ENCODE assay signal across 8 cellular contexts in the genomic region with DNA sequence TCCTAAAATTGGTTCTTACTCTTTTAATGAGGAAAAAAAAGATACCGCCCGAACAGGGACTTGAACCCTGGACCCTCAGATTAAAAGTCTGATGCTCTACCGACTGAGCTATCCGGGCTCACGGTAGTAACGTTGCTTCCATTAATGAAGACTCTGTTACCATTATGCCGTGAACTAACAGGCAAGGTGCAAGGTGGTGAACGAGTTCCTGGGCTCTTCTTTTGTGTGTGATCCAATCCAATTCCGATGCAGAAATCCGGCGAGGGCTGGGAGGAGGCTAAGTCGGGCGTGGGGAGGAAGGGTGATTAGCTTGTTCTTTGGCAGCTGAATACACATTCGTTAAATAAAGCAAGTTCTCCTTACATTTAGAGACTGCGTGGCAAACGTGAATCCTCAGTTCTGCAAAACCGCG. TPM values are rescaled to one million over a fixed set of nuclear protein-coding genes. Genes with fewer than 3 reads are reported as not detected.
DNase-seq lines count a peak whose midpoint lies in the region; ATAC-seq, FAIRE-seq and TF ChIP-seq lines count a peak whose summit lies in the region.

No MANE protein-coding gene starts in this region.

- H3K27ac ChIP-seq in breast epithelium, result peak overlapping the region; percentile 87 to 88

- H3K27me3 ChIP-seq in breast epithelium, result no peaks in the 10 kb centered on the region

- peak overlapping the region; percentile 63 to 91 (median 70) for H3K4me3 ChIP-seq in breast epithelium

- TF ChIP-seq CTCF in breast epithelium (IDR thresholded peaks at IDR 0.05) (no peak), D721Med (IDR thresholded peaks at IDR 0.05; ENCODE audit: insufficient read depth, missing control alignments) (no peak)

- ATAC-seq in HG02798 (IDR thresholded peaks at IDR 0.05; ENCODE audit: poor library complexity, unreplicated experiment), result peak; percentile 31

- no peaks in the 10 kb centered on the region for H3K4me1 ChIP-seq in breast epithelium

- intact Hi-C loops in breast epithelium (cut with DNase I; ENCODE audit: low total_unique reads), result no loop called here

- FAIRE-seq in D721Med (lab: Jason Lieb, UNC), result no peak

- no peak for TF ChIP-seq POLR2A in breast epithelium (IDR thresholded peaks at IDR 0.05)

- no peaks in the 10 kb centered on the region for H3K36me3 ChIP-seq in breast epithelium

- H3K9me3 ChIP-seq in breast epithelium, result no peaks in the 10 kb centered on the region

- DNase-seq in GM04504 (ENCODE audit: low read depth) (peak; percentile 26), NCI-H2029 (lab: John Stamatoyannopoulos, UW) (peak; percentile 52), UCSD-AML1 (lab: John Stamatoyannopoulos, UW; ENCODE audit: unreplicated experiment) (peak; percentile 72), breast epithelium (ENCODE audit: low spot score in 2 of 2) (peak; percentile 49 to 62), inferior parietal cortex (ENCODE audit: extremely low spot score) (peak; percentile 88), D721Med (ENCODE audit: insufficient read length, low spot score) (no peak)
- DNase-seq in stimulated activated CD4-positive, alpha-beta T cell treated with anti-CD3 and anti-CD28 coated beads, Interleukin-12 subunit alpha, Interleukin-12 subunit beta, amount 100 ng/mL, for 4 hours, result peak; percentile 68

RNA-seq across cellular contexts. Expression of gene OR4D9, which starts 49.0 kb away (rescaled TPM):
- total RNA-seq in breast epithelium, result not detected

RNA-seq across cellular contexts. Expression of gene OSBP, which starts 55.3 kb away (rescaled TPM):
- 10 to 100 TPM; 42.4 to 48.2 (median 43.9) TPM for total RNA-seq in breast epithelium

RNA-seq across cellular contexts. Expression of gene OR4D11, which starts 56.9 kb away (rescaled TPM):
- total RNA-seq in breast epithelium, result not detected
